ENCODE assay signal across 28 cellular contexts in the genomic region with DNA sequence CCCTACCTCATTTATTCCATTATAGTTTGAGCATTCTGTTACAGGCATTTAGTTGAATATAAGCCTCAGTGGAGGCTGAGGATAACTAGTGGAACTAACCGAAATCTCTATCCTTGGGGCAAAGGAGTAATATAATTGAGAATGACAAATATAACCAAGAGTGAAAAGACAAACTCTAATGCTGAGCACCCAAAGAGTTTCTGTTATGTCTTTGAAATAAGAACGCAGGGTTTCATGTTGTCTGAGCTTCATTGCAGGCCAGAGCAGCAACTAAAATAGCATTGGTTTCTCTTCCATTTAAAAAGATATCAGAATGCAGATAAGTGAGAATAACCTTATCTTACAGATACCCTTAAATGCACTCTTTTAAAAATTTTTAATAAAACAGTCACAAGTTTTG.
"Had no signal": no experiment of that assay in that cellular context is flagged by ENCODE, and none has a peak within 500 bp of the region (broad histone marks: within the 10 kb centered on the region; RNA-seq: fewer than 3 reads in every experiment).

No MANE protein-coding gene starts in this region.

- H3K4me1 ChIP-seq: neural progenitor cell, parathyroid adenoma, right lobe of liver, testis, uterus had no signal

- DNase-seq: natural killer cell; occipital lobe; ovary; posterior cingulate gyrus; psoas muscle; right cardiac atrium; right lobe of liver; sigmoid colon; small intestine; spleen; stimulated activated CD4-positive, alpha-beta T cell treated with anti-CD3 and anti-CD28 coated beads, Interleukin-12 subunit alpha, Interleukin-12 subunit beta, amount 100 ng/mL, for 4 hours; stimulated activated CD4-positive, alpha-beta T cell treated with anti-CD3 and anti-CD28 coated beads, Interleukin-1b, Interleukin-23, amount 100 ng/mL, for 48 hours; stimulated activated CD4-positive, alpha-beta T cell treated with anti-CD3 and anti-CD28 coated beads, Interleukin-4, amount 100 ng/mL, for 1 hour; stimulated activated CD4-positive, alpha-beta T cell treated with anti-CD3 and anti-CD28 coated beads, Interleukin-4, amount 100 ng/mL, for 4 hours; stimulated activated CD8-positive, alpha-beta memory T cell treated with anti-CD3 and anti-CD28 coated beads, Interleukin-4, amount 100 ng/mL, for 48 hours; stimulated activated naive CD4-positive, alpha-beta T cell; stimulated activated naive CD8-positive, alpha-beta T cell treated with anti-CD3 and anti-CD28 coated beads, Interleukin-15, amount 100 ng/mL, for 72 hours; stimulated activated naive CD8-positive, alpha-beta T cell treated with anti-CD3 and anti-CD28 coated beads, Interleukin-15, Interleukin-2, amounts not matched to agents 100 U/mL and 50 U/mL, for 24 hours; substantia nigra; testis; tibial artery; transverse colon; upper lobe of right lung; uterus had no signal

- H3K4me2 ChIP-seq: neural progenitor cell had no signal

- H2AFZ ChIP-seq: neural progenitor cell, parathyroid adenoma had no signal

- H3K9me3 ChIP-seq: ovary, psoas muscle, right lobe of liver, sigmoid colon, suprapubic skin, testis, upper lobe of right lung had no signal

- H3K27me3 ChIP-seq: neural progenitor cell, ovary, right lobe of liver, sigmoid colon, spleen, suprapubic skin, testis, tibial artery, transverse colon, upper lobe of right lung, uterus had no signal

- H3K36me3 ChIP-seq: neural progenitor cell, ovary, right lobe of liver, sigmoid colon, spleen, suprapubic skin, tibial artery, transverse colon, upper lobe of right lung, uterus had no signal

- H3K9ac ChIP-seq: neural progenitor cell, parathyroid adenoma had no signal

- ATAC-seq: natural killer cell; psoas muscle; right cardiac atrium; stimulated activated memory B cell treated with anti-CD40 and anti-IgM and Interleukin-4, amounts not matched to agents 10 μg/mL and 1 μg/mL and 100 μg/mL, for 72 hours; stimulated activated naive CD8-positive, alpha-beta T cell treated with anti-CD3 and anti-CD28 coated beads, Interleukin-15, amount 100 ng/mL, for 72 hours; stimulated activated naive CD8-positive, alpha-beta T cell treated with anti-CD3 and anti-CD28 coated beads, Interleukin-15, Interleukin-2, amounts not matched to agents 100 U/mL and 50 U/mL, for 24 hours; upper lobe of right lung had no signal

- H3K27ac ChIP-seq: neural progenitor cell, ovary, parathyroid adenoma, psoas muscle, right lobe of liver, sigmoid colon, spleen, testis, transverse colon, upper lobe of right lung, uterus had no signal

- H3K4me3 ChIP-seq: neural progenitor cell, ovary, psoas muscle, right lobe of liver, sigmoid colon, spleen, suprapubic skin, testis, tibial artery, transverse colon, upper lobe of right lung, uterus had no signal
